ENCODE assay signal across 19 cellular contexts in genomic region chr19:51431124-51431523, GRCh38. TPM values are rescaled to one million over a fixed set of nuclear protein-coding genes. Genes with fewer than 3 reads are reported as not detected.
DNase-seq lines count a peak whose midpoint lies in the region; ATAC-seq, FAIRE-seq and TF ChIP-seq lines count a peak whose summit lies in the region.
"Had no signal": no experiment of that assay in that cellular context is flagged by ENCODE, and none has a peak within 500 bp of the region (broad histone marks: within the 10 kb centered on the region; RNA-seq: fewer than 3 reads in every experiment).

No MANE protein-coding gene starts in this region.

- H2AFZ ChIP-seq in SK-N-SH (ENCODE audit: low read depth) = no peak overlapping the region

- DNase-seq in SKM-1 treated with dmso at 0.1 percent for 144 hours (lab: John Stamatoyannopoulos, UW; ENCODE audit: unreplicated experiment) (peak; percentile 50), SKM-1 (lab: John Stamatoyannopoulos, UW; ENCODE audit: unreplicated experiment) (no peak), NOMO-1 treated with DMSO at 0.1 percent for 48 hours (lab: John Stamatoyannopoulos, UW; ENCODE audit: unreplicated experiment) (peak; percentile 79), upper lobe of right lung (no peak), SK-N-SH (no peak), small intestine (no peak)
- no peak for DNase-seq in naive thymus-derived CD8-positive, alpha-beta T cell
- DNase-seq: 8988T, C1 segment of cervical spinal cord, COR-L47, DMS153, NCI-H1930, NCI-H2171 treated with DMSO at 0.1 percent for 48 hours, NCI-H774 had no signal

- H3K27me3 Mint-ChIP-seq in naive thymus-derived CD8-positive, alpha-beta T cell = peaks cover 0 to 3% (median under 1%) of the 10 kb centered on the region in 5 donors

- H3F3A ChIP-seq in SK-N-SH (replicated peaks; ENCODE audit: insufficient read depth) = no peaks in the 10 kb centered on the region

- no peak overlapping the region for H3K4me3 ChIP-seq in liver (ENCODE audit: low read depth in 1 of 3, low read length in 3 of 3)
- H3K4me3 ChIP-seq in upper lobe of right lung = no peak overlapping the region
- no peak overlapping the region for H3K4me3 ChIP-seq in SK-N-SH (ENCODE audit: low read depth in 2 of 2, low read length in 1 of 2)
- H3K4me3 ChIP-seq in small intestine (ENCODE audit: low read depth in 1 of 2, low read length in 2 of 2) = no peak overlapping the region
- H3K4me3 ChIP-seq: HAP-1, SJSA1 had no signal

- H3K9me3 ChIP-seq in liver (ENCODE audit: control insufficient read depth in 4 of 4, low read length in 3 of 4) (peaks cover 0 to 7% (median 0%) of the 10 kb centered on the region in 4 donors), upper lobe of right lung (no peaks in the 10 kb centered on the region), SK-N-SH (no peaks in the 10 kb centered on the region), small intestine (ENCODE audit: control insufficient read depth, low read depth) (no peaks in the 10 kb centered on the region)
- H3K9me3 ChIP-seq: HAP-1, SJSA1 had no signal

- ATAC-seq in upper lobe of right lung = peak; percentile 72
- ATAC-seq in naive thymus-derived CD8-positive, alpha-beta T cell = no peak

- peak; percentile 35 to 40 for TF ChIP-seq RAD21 in liver (IDR thresholded peaks at IDR 0.05)
- no peak for TF ChIP-seq RAD21 in SK-N-SH (IDR thresholded peaks at IDR 0.05; ENCODE audit: low read length)

- no peaks in the 10 kb centered on the region for H3K9me3 Mint-ChIP-seq in naive thymus-derived CD8-positive, alpha-beta T cell

- POLR2A ChIA-PET in SK-N-SH (lab: Yijun Ruan, JAX) = no interaction called here
- POLR2A ChIA-PET in naive thymus-derived CD8-positive, alpha-beta T cell (lab: Charles Lee) = no interaction called here

- no peaks in the 10 kb centered on the region for H3K27me3 ChIP-seq in liver (ENCODE audit: control insufficient read depth in 4 of 4, insufficient read depth in 4 of 4, low read length in 3 of 4)
- peaks cover 9% of the 10 kb centered on the region for H3K27me3 ChIP-seq in upper lobe of right lung
- peaks cover 30% of the 10 kb centered on the region; the same call in 1 of the 2 replicates for H3K27me3 ChIP-seq in SK-N-SH (ENCODE audit: insufficient read depth)
- no peaks in the 10 kb centered on the region for H3K27me3 ChIP-seq in small intestine (ENCODE audit: control insufficient read depth in 2 of 2, insufficient read depth in 2 of 2, low read length in 2 of 2)

- H3K36me3 Mint-ChIP-seq in naive thymus-derived CD8-positive, alpha-beta T cell = no peaks in the 10 kb centered on the region

- no peak overlapping the region for H3K9ac ChIP-seq in liver (ENCODE audit: low read depth in 1 of 2, low read length in 2 of 2)
- H3K9ac ChIP-seq in SK-N-SH = no peak overlapping the region

- H3K79me2 ChIP-seq in SK-N-SH (ENCODE audit: insufficient read depth) = no peaks in the 10 kb centered on the region

- peaks cover 0 to 4% (median 0%) of the 10 kb centered on the region in 4 donors for H3K4me1 Mint-ChIP-seq in naive thymus-derived CD8-positive, alpha-beta T cell

- H4K20me1 ChIP-seq in SK-N-SH (ENCODE audit: insufficient read depth) = no peaks in the 10 kb centered on the region

- no peaks in the 10 kb centered on the region for H3K36me3 ChIP-seq in liver (ENCODE audit: control insufficient read depth in 4 of 4, insufficient read depth in 3 of 4, low read depth in 1 of 4, low read length in 3 of 4)
- H3K36me3 ChIP-seq in upper lobe of right lung = no peaks in the 10 kb centered on the region
- no peaks in the 10 kb centered on the region for H3K36me3 ChIP-seq in SK-N-SH (replicated peaks in 1 of 2; ENCODE audit: control insufficient read depth in 1 of 2, insufficient read depth in 2 of 2, low read length in 1 of 2)
- H3K36me3 ChIP-seq in small intestine (ENCODE audit: control insufficient read depth in 2 of 2, insufficient read depth in 2 of 2, low read length in 2 of 2) = no peaks in the 10 kb centered on the region
- H3K36me3 ChIP-seq: HAP-1, SJSA1 had no signal

- TF ChIP-seq EP300 in SK-N-SH (IDR thresholded peaks at IDR 0.05; ENCODE audit: borderline replicate concordance in 1 of 2, low read depth in 1 of 2, low read length in 1 of 2) = no peak

- H3K27ac ChIP-seq in liver (ENCODE audit: low read depth in 1 of 2, low read length in 2 of 2) (peak overlapping the region in 1 of 2 donors; percentile 31), upper lobe of right lung (no peak overlapping the region), SK-N-SH (ENCODE audit: low read depth in 2 of 2, low read length in 1 of 2) (no peak overlapping the region), small intestine (ENCODE audit: low read depth in 1 of 2, low read length in 1 of 2) (no peak overlapping the region)
- H3K27ac ChIP-seq: SJSA1 had no signal

- intact Hi-C loops in upper lobe of right lung (cut with DNase I) = no loop called here

- no peak for FAIRE-seq in small intestine (lab: Jason Lieb, UNC)

- CTCF ChIA-PET in SK-N-SH (lab: Yijun Ruan, JAX) = no interaction called here

- H3K4me3 Mint-ChIP-seq in naive thymus-derived CD8-positive, alpha-beta T cell = no peak overlapping the region

- 21% methylated on average over 3 of the region's 3 CpGs for WGBS in liver
- 3% methylated on average over 3 of the region's 3 CpGs for whole genome bisulfite sequencing in SK-N-SH (ENCODE audit: low lambda C conversion rate)
- WGBS in small intestine, 3 donors = 50 to 64% (median 57%) methylated on average over 3 of the region's 3 CpGs

- no peaks in the 10 kb centered on the region for H3K9me2 ChIP-seq in SK-N-SH

- no peak overlapping the region for H3K4me2 ChIP-seq in SK-N-SH

- TF ChIP-seq CTCF in liver (IDR thresholded peaks at IDR 0.05; ENCODE audit: low read depth, low read length, missing input control) = no peak
- TF ChIP-seq CTCF in upper lobe of right lung (IDR thresholded peaks at IDR 0.05) = no peak
- TF ChIP-seq CTCF in SK-N-SH (IDR thresholded peaks at IDR 0.05) = no peak

- H3K27ac Mint-ChIP-seq in naive thymus-derived CD8-positive, alpha-beta T cell = no peak overlapping the region

- H3K4me1 ChIP-seq in liver (ENCODE audit: control insufficient read depth in 4 of 4, insufficient read depth in 4 of 4, low read length in 3 of 4) (peaks cover 2 to 10% (median 6%) of the 10 kb centered on the region in 4 donors), upper lobe of right lung (no peaks in the 10 kb centered on the region), SK-N-SH (ENCODE audit: control insufficient read depth in 1 of 2, insufficient read depth in 2 of 2, low read depth in 1 of 2, low read length in 1 of 2) (no peaks in the 10 kb centered on the region), small intestine (ENCODE audit: control insufficient read depth in 2 of 2, insufficient read depth in 1 of 2, low read depth in 1 of 2, low read length in 1 of 2) (no peaks in the 10 kb centered on the region)
- H3K4me1 ChIP-seq: HAP-1, SJSA1 had no signal

TF ChIP-seq in liver, 16 proteins besides CTCF, POLR2A, EP300 and RAD21 (continues in another document):
- no peak for TF ChIP-seq EGR1 (IDR thresholded peaks at IDR 0.05; ENCODE audit: low read depth in 2 of 2)
- TF ChIP-seq YY1 (IDR thresholded peaks at IDR 0.05) = peak; percentile 78
- TF ChIP-seq HNF4A (conservative IDR thresholded peaks at IDR 0.05) = peak; percentile 79 to 83

TF ChIP-seq in SK-N-SH, 30 proteins besides CTCF, POLR2A, EP300 and RAD21 (continues in another document):
- no peak for TF ChIP-seq FOXM1 (IDR thresholded peaks at IDR 0.05; ENCODE audit: low read depth)
- no peak for TF ChIP-seq MXI1 (IDR thresholded peaks at IDR 0.05; ENCODE audit: low read depth, low read length)
- no peak for TF ChIP-seq FOSL2 (IDR thresholded peaks at IDR 0.05; ENCODE audit: borderline replicate concordance, low read depth)
- no peak for TF ChIP-seq MEF2A (IDR thresholded peaks at IDR 0.05; ENCODE audit: borderline replicate concordance, low read depth)

RNA-seq across cellular contexts. Expression of gene SIGLEC10, which starts 13.7 kb away (rescaled TPM):
- 1 to 10 TPM; 4.9 to 8.4 TPM for total RNA-seq in liver
- 1 to 10 TPM; 1.7 to 8.0 TPM for polyA plus RNA-seq in liver
- total RNA-seq in upper lobe of right lung = 12.6 TPM
- polyA plus RNA-seq in SK-N-SH (2012; rRNA removed) = not detected in 2 replicates
- polyA plus RNA-seq in SK-N-SH (2012; cell fraction: cytosol; rRNA removed) = not detected in 2 replicates
- polyA plus RNA-seq in SK-N-SH (2012; cell fraction: nucleus; rRNA removed) = not detected in 2 replicates
- 1 to 10 TPM; 1.3 to 2.5 (median 1.9) TPM for polyA plus RNA-seq in small intestine
- 1 to 10 TPM in 1 of 2 experiments, under 1 TPM in 1; 0.68 to 1.2 TPM for total RNA-seq in naive thymus-derived CD8-positive, alpha-beta T cell
- polyA plus RNA-seq in naive thymus-derived CD8-positive, alpha-beta T cell = under 1 TPM; 0.06 to 0.24 (median 0.13) TPM
- total RNA-seq: HT-29, NCI-H460, SJSA1 had no signal

RNA-seq across cellular contexts. Expression of gene SIGLEC8, which starts 27.1 kb away (rescaled TPM):
- total RNA-seq in liver = 1 to 10 TPM in 1 of 2 donors, under 1 TPM in 1; 0.09 to 2.3 TPM
- under 1 TPM; 0.24 to 0.81 TPM for polyA plus RNA-seq in liver
- 2.1 TPM for total RNA-seq in upper lobe of right lung
- not detected in 2 replicates for polyA plus RNA-seq in SK-N-SH (2012; rRNA removed)
- polyA plus RNA-seq in SK-N-SH (2012; cell fraction: cytosol; rRNA removed) = not detected in 2 replicates
- polyA plus RNA-seq in SK-N-SH (2012; cell fraction: nucleus; rRNA removed) = not detected in 2 replicates
- 1 to 10 TPM in 1 of 3 donors, under 1 TPM in 1, not detected in 1; 0.22 to 1.1 TPM for polyA plus RNA-seq in small intestine
- total RNA-seq in naive thymus-derived CD8-positive, alpha-beta T cell = not detected
- not detected for polyA plus RNA-seq in naive thymus-derived CD8-positive, alpha-beta T cell
- total RNA-seq: HT-29, NCI-H460, SJSA1 had no signal

RNA-seq across cellular contexts. Expression of gene C19orf84, which starts 40.7 kb away (rescaled TPM):
- total RNA-seq in liver (under 1 TPM in 1 of 2 donors, not detected in 1; 0.08 TPM), upper lobe of right lung (not detected)
- polyA plus RNA-seq in liver (not detected), SK-N-SH (2012; rRNA removed) (not detected in 2 replicates), small intestine (not detected)
- not detected in 2 replicates for polyA plus RNA-seq in SK-N-SH (2012; cell fraction: cytosol; rRNA removed)
- polyA plus RNA-seq in SK-N-SH (2012; cell fraction: nucleus; rRNA removed) = not detected in 2 replicates
- not detected for total RNA-seq in naive thymus-derived CD8-positive, alpha-beta T cell
- polyA plus RNA-seq in naive thymus-derived CD8-positive, alpha-beta T cell = not detected
- total RNA-seq: HT-29, NCI-H460, SJSA1 had no signal

RNA-seq across cellular contexts. Expression of gene LIM2, which starts 43.4 kb away (rescaled TPM):
- total RNA-seq in liver (not detected), upper lobe of right lung (not detected)
- polyA plus RNA-seq in liver (not detected), SK-N-SH (2012; rRNA removed) (not detected in 2 replicates), small intestine (not detected)
- not detected in 2 replicates for polyA plus RNA-seq in SK-N-SH (2012; cell fraction: cytosol; rRNA removed)
- not detected in 2 replicates for polyA plus RNA-seq in SK-N-SH (2012; cell fraction: nucleus; rRNA removed)
- not detected for total RNA-seq in naive thymus-derived CD8-positive, alpha-beta T cell
- under 1 TPM in 1 of 3 donors, not detected in 2; 0.68 TPM for polyA plus RNA-seq in naive thymus-derived CD8-positive, alpha-beta T cell
- total RNA-seq: HT-29, NCI-H460, SJSA1 had no signal

RNA-seq across cellular contexts. Expression of gene CEACAM18, which starts 47.2 kb away (rescaled TPM):
- total RNA-seq in liver (not detected), upper lobe of right lung (not detected)
- polyA plus RNA-seq in liver (not detected), SK-N-SH (2012; rRNA removed) (not detected in 2 replicates), small intestine (1 to 10 TPM in 1 of 3 donors, under 1 TPM in 2; 0.10 to 5.8 (median 0.54) TPM)
- not detected in 2 replicates for polyA plus RNA-seq in SK-N-SH (2012; cell fraction: cytosol; rRNA removed)
- polyA plus RNA-seq in SK-N-SH (2012; cell fraction: nucleus; rRNA removed) = not detected in 2 replicates
- not detected for total RNA-seq in naive thymus-derived CD8-positive, alpha-beta T cell
- not detected for polyA plus RNA-seq in naive thymus-derived CD8-positive, alpha-beta T cell
- total RNA-seq: HT-29, NCI-H460, SJSA1 had no signal

Comparison
In these comparisons a context has a peak if more than half of its experiments do, and no peak if none do; other contexts are left out.
1. DNase-seq: peak in SKM-1 treated with dmso at 0.1 percent for 144 hours (single experiment) and NOMO-1 treated with DMSO at 0.1 percent for 48 hours (single experiment); none in SKM-1 (single experiment), upper lobe of right lung (single experiment), SK-N-SH (single experiment), small intestine (single experiment) and naive thymus-derived CD8-positive, alpha-beta T cell (0 of 10).